Comparison of ENCODE assay signal across 8 cellular contexts in the genomic region with DNA sequence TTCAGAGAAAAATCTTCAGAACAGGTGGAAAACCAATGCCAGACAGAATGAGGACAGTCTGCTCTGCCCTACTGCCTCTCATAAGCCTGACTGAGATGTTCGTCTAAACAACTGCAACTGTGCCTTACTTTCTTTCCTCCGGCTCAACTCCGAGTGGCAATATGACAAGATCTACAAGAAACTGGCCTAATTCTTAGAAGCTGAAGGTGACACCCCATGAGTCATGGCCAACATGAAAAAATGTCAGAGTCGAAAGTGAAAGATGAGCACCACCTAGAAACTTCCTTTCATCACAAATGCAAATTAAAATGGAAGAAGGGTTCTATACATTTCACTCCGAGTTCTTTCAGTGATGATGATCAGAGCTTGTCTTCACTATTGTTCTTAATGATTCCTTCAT. TPM values are rescaled to one million over a fixed set of nuclear protein-coding genes. Genes with fewer than 3 reads are reported as not detected.
DNase-seq lines count a peak whose midpoint lies in the region; ATAC-seq lines count a peak whose summit lies in the region.

No MANE protein-coding gene starts in this region.

- ATAC-seq in GM18519 (IDR thresholded peaks at IDR 0.05; ENCODE audit: low FRiP score, unreplicated experiment), result peak; percentile 91
- ATAC-seq in HG02943 (IDR thresholded peaks at IDR 0.05; ENCODE audit: low read depth, unreplicated experiment), result peak; percentile 68
- peak; percentile 98 for ATAC-seq in central memory CD8-positive, alpha-beta T cell (replicated peaks; ENCODE audit: extremely low read depth, poor library complexity, severe bottlenecking)

- no peaks in the 10 kb centered on the region for H3K9me3 Mint-ChIP-seq in T-helper 1 cell treated with Interleukin-12 subunit alpha and Interleukin-12 subunit beta and Interleukin-4 antibody, amounts not matched to agents 30 μg/mL and 1 μg/mL, for 36 hours
- H3K9me3 Mint-ChIP-seq in central memory CD8-positive, alpha-beta T cell, result no peaks in the 10 kb centered on the region

- DNase-seq in central memory CD8-positive, alpha-beta T cell (ENCODE audit: low spot score in 2 of 2), result peak in 1 of 2 donors; percentile 44
- peak; percentile 9 to 25 for DNase-seq in stimulated activated CD8-positive, alpha-beta memory T cell treated with anti-CD3 and anti-CD28 coated beads, Interleukin-4, amount 100 ng/mL, for 4 hours (ENCODE audit: low read depth in 2 of 2, low spot score in 1 of 2)
- no peak for DNase-seq in superior temporal gyrus (ENCODE audit: extremely low spot score)
- DNase-seq in H7, result no peak
- DNase-seq in GDM1 (lab: John Stamatoyannopoulos, UW), result no peak

- no peaks in the 10 kb centered on the region for H3K27me3 Mint-ChIP-seq in T-helper 1 cell treated with Interleukin-12 subunit alpha and Interleukin-12 subunit beta and Interleukin-4 antibody, amounts not matched to agents 30 μg/mL and 1 μg/mL, for 36 hours (ENCODE audit: low read depth)
- no peaks in the 10 kb centered on the region for H3K27me3 Mint-ChIP-seq in central memory CD8-positive, alpha-beta T cell

- peaks cover 42% of the 10 kb centered on the region for H3K36me3 Mint-ChIP-seq in T-helper 1 cell treated with Interleukin-12 subunit alpha and Interleukin-12 subunit beta and Interleukin-4 antibody, amounts not matched to agents 30 μg/mL and 1 μg/mL, for 36 hours (ENCODE audit: low read depth)
- peaks cover 2% of the 10 kb centered on the region for H3K36me3 Mint-ChIP-seq in central memory CD8-positive, alpha-beta T cell (ENCODE audit: insufficient read depth)

- H3K36me3 ChIP-seq in H7 (replicated peaks; ENCODE audit: control insufficient read depth, insufficient read depth, low read length), result no peaks in the 10 kb centered on the region; the same call in none of the 2 replicates

- peaks cover 50% of the 10 kb centered on the region for H3K4me1 Mint-ChIP-seq in T-helper 1 cell treated with Interleukin-12 subunit alpha and Interleukin-12 subunit beta and Interleukin-4 antibody, amounts not matched to agents 30 μg/mL and 1 μg/mL, for 36 hours (ENCODE audit: low read depth)
- H3K4me1 Mint-ChIP-seq in central memory CD8-positive, alpha-beta T cell, result peaks cover 38% of the 10 kb centered on the region

- peak overlapping the region; percentile 94 for H3K27ac Mint-ChIP-seq in T-helper 1 cell treated with Interleukin-12 subunit alpha and Interleukin-12 subunit beta and Interleukin-4 antibody, amounts not matched to agents 30 μg/mL and 1 μg/mL, for 36 hours
- peak overlapping the region; percentile 91 for H3K27ac Mint-ChIP-seq in central memory CD8-positive, alpha-beta T cell (ENCODE audit: low read depth)

- H3K4me3 ChIP-seq in H7 (ENCODE audit: insufficient read depth, low read depth, low read length), result no peak overlapping the region

- no peaks in the 10 kb centered on the region for H3K27me3 ChIP-seq in H7 (ENCODE audit: control insufficient read depth, insufficient read depth, low read length)

- peak overlapping the region; percentile 68 for H3K4me3 Mint-ChIP-seq in T-helper 1 cell treated with Interleukin-12 subunit alpha and Interleukin-12 subunit beta and Interleukin-4 antibody, amounts not matched to agents 30 μg/mL and 1 μg/mL, for 36 hours
- H3K4me3 Mint-ChIP-seq in central memory CD8-positive, alpha-beta T cell, result peak overlapping the region; percentile 76

RNA-seq across cellular contexts. Expression of a gene that starts 12.9 kb away (rescaled TPM):
- 23.9 and 38.0 TPM in 2 replicates for total RNA-seq in H7 (2014; rRNA removed; shearing (Covaris generic))

RNA-seq across cellular contexts. Expression of a gene that starts 43.5 kb away (rescaled TPM):
- total RNA-seq in H7 (2014; rRNA removed; shearing (Covaris generic)), result 5.8 and 11.3 TPM in 2 replicates

RNA-seq across cellular contexts. Expression of a gene that starts 58.3 kb away (rescaled TPM):
- total RNA-seq in H7 (2014; rRNA removed; shearing (Covaris generic)), result 0.24 and 0.30 TPM in 2 replicates

Comparison
In these comparisons a context has a peak if more than half of its experiments do, and no peak if none do; other contexts are left out.
1. DNase-seq: peak in stimulated activated CD8-positive, alpha-beta memory T cell treated with anti-CD3 and anti-CD28 coated beads, Interleukin-4, amount 100 ng/mL, for 4 hours (2 of 2); none in superior temporal gyrus (single experiment), H7 (single experiment) and GDM1 (single experiment).
2. Peak in every context shown above with its lines, with median percentiles within 50 percentile points of each other: ATAC-seq.